11 cellular contexts compared by ENCODE assay signal in the genomic region with DNA sequence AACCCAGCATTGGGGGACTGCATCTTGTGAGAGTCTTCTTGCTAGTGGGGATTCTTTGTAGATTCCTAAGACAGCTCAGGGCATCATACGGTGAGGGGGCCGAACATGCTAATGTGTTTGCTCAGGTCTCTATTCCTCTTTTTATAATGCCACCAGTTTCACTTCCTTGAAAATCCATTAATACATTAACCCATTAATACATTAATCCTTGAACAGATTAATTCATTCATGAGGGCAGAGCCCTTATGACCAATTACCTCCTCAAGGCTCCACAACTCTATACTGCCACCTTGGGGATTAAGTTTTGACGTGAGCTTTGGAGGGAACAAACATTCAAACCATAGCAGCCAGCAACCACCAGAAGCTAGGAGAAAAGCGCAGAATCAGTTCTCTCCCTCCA.
A peak's percentile ranks its signal among the peaks of the same experiment; 100 is the strongest.
DNase-seq lines count a peak whose midpoint lies in the region; ATAC-seq and TF ChIP-seq lines count a peak whose summit lies in the region.
"Had no signal": no experiment of that assay in that cellular context is flagged by ENCODE, and none has a peak within 500 bp of the region (broad histone marks: within the 10 kb centered on the region; RNA-seq: fewer than 3 reads in every experiment).

No MANE protein-coding gene starts in this region.

- no peaks in the 10 kb centered on the region for H3K9me3 ChIP-seq in OCI-LY7 (ENCODE audit: low read length)

- no peaks in the 10 kb centered on the region for H3K36me3 ChIP-seq in OCI-LY7 (ENCODE audit: insufficient read depth, low read length)

- H3K36me3 Mint-ChIP-seq in memory B cell: peaks cover 3% of the 10 kb centered on the region

- POLR2A ChIA-PET in OCI-LY7 (lab: Charles Lee): interaction anchor here (0.7 kb wide), 1 partner anchor 10 kb away, joined by 4 read pairs; no protein-coding TSS in a partner anchor

- no peak overlapping the region for H3K4me2 ChIP-seq in OCI-LY7 (ENCODE audit: low read length)

- peaks cover 3% of the 10 kb centered on the region for H3K4me1 Mint-ChIP-seq in memory B cell

- H3K9me3 Mint-ChIP-seq in memory B cell: peaks cover 9% of the 10 kb centered on the region

- H3K27me3 Mint-ChIP-seq in memory B cell: peaks cover 1% of the 10 kb centered on the region

- peak; percentile 56 for TF ChIP-seq CTCF in OCI-LY7 (conservative IDR thresholded peaks at IDR 0.05; ENCODE audit: low read length)

- no peak overlapping the region for H3K27ac Mint-ChIP-seq in memory B cell

- intact Hi-C loops in OCI-LY7 (cut with micrococcal nuclease; ENCODE audit: unreplicated experiment): no loop called here

- H3K9me2 ChIP-seq in OCI-LY7 (ENCODE audit: insufficient read depth, low read length): no peaks in the 10 kb centered on the region

- CTCF ChIA-PET in OCI-LY7 (lab: Charles Lee; ENCODE audit: unreplicated experiment): no interaction called here

- no peaks in the 10 kb centered on the region for H3K79me2 ChIP-seq in OCI-LY7 (ENCODE audit: insufficient read depth, low read depth, low read length)

- H3K27ac ChIP-seq in OCI-LY7 (ENCODE audit: low read depth, low read length, poor library complexity, severe bottlenecking): no peak overlapping the region

- no TSS peak for BruUV-seq in OCI-LY7 (replicated peaks; lab: Mats Ljungman, UMichigan)

- peak; percentile 9 for DNase-seq in NCI-H748 (lab: John Stamatoyannopoulos, UW; ENCODE audit: unreplicated experiment)
- no peak for DNase-seq in NCI-H748 treated with DMSO at 0.1 percent for 48 hours (lab: John Stamatoyannopoulos, UW)
- DNase-seq in OCI-LY7 (ENCODE audit: low spot score): peak; percentile 1
- DNase-seq in memory B cell (ENCODE audit: low spot score in 2 of 2): no peak
- no peak for DNase-seq in NCI-H1092 treated with DMSO at 0.1 percent for 48 hours (lab: John Stamatoyannopoulos, UW)
- DNase-seq: central memory CD4-positive, alpha-beta T cell; glutamatergic neuron; NCI-H1105 treated with DMSO at 0.1 percent for 48 hours had no signal

- no peak overlapping the region for H3K4me3 Mint-ChIP-seq in memory B cell

- H4K20me1 ChIP-seq in OCI-LY7 (ENCODE audit: insufficient read depth, low read length): no peaks in the 10 kb centered on the region

- no peak overlapping the region for H2AFZ ChIP-seq in OCI-LY7 (ENCODE audit: low read length)

- ATAC-seq in HG02759 (IDR thresholded peaks at IDR 0.05; ENCODE audit: unreplicated experiment): peak; percentile 81
- ATAC-seq in memory B cell (ENCODE audit: low read depth): peak; percentile 70
- ATAC-seq in GM18870 (IDR thresholded peaks at IDR 0.05; ENCODE audit: unreplicated experiment): no peak
- ATAC-seq in GM18520 (IDR thresholded peaks at IDR 0.05; ENCODE audit: unreplicated experiment): no peak

- H3K4me1 ChIP-seq in OCI-LY7 (ENCODE audit: insufficient read depth, low read length, poor library complexity, severe bottlenecking): no peaks in the 10 kb centered on the region

- no peak overlapping the region for H3K4me3 ChIP-seq in OCI-LY7 (ENCODE audit: low read depth, low read length, poor library complexity, severe bottlenecking)

Comparison
In these comparisons a context has a peak if more than half of its experiments do, and no peak if none do; other contexts are left out.
1. DNase-seq: peak in NCI-H748 (single experiment) and OCI-LY7 (single experiment); none in NCI-H748 treated with DMSO at 0.1 percent for 48 hours (single experiment), memory B cell (0 of 2) and NCI-H1092 treated with DMSO at 0.1 percent for 48 hours (single experiment).
2. ATAC-seq: peak in HG02759 (single experiment) and memory B cell (single experiment); none in GM18870 (single experiment) and GM18520 (single experiment).